Comparison of ENCODE assay signal across 5 cellular contexts in genomic region chr7:149948444-149948843, GRCh38.
A peak's percentile ranks its signal among the peaks of the same experiment; 100 is the strongest.
DNase-seq lines count a peak whose midpoint lies in the region; ATAC-seq, FAIRE-seq and TF ChIP-seq lines count a peak whose summit lies in the region.
"Not testable (repeated sequence)": the region's sequence is repeated elsewhere in the genome, so short reads cannot be mapped to it uniquely, and the experiment has no call there.

No MANE protein-coding gene starts in this region.

- H3K27me3 ChIP-seq in BLaER1; bronchial epithelial cell (ENCODE audit: control insufficient read depth, insufficient read depth, low read length); right cardiac atrium (ENCODE audit: control insufficient read depth, insufficient read depth); thoracic aorta (replicated peaks; ENCODE audit: insufficient read depth): not testable (repeated sequence)

- intact Hi-C loops in right cardiac atrium (cut with DNase I) = not testable (repeated sequence)

- DNase-seq in GM12891 (ENCODE audit: insufficient read length, low spot score); bronchial epithelial cell (ENCODE audit: low read depth); right cardiac atrium; thoracic aorta (ENCODE audit: low spot score): not testable (repeated sequence)

- H3K9ac ChIP-seq in BLaER1 = not testable (repeated sequence)

- TF ChIP-seq CTCF in bronchial epithelial cell (IDR thresholded peaks at IDR 0.05; ENCODE audit: insufficient read depth, low read length, severe bottlenecking); thoracic aorta (IDR thresholded peaks at IDR 0.05): not testable (repeated sequence)

- H3K36me3 ChIP-seq in BLaER1; bronchial epithelial cell (ENCODE audit: control insufficient read depth, insufficient read depth, low read length); thoracic aorta: not testable (repeated sequence)

- H3K4me2 ChIP-seq in BLaER1 = peak overlapping the region; percentile 70

- peak overlapping the region; percentile 84 for H3K27ac ChIP-seq in BLaER1
- H3K27ac ChIP-seq in right cardiac atrium (ENCODE audit: low read length); thoracic aorta: not testable (repeated sequence)

- TF ChIP-seq POLR2A in GM12891 (IDR thresholded peaks at IDR 0.05; ENCODE audit: low read depth, low read length) = not testable (repeated sequence)

- FAIRE-seq in GM12891 (lab: Jason Lieb, UNC) = peak; percentile 26
- FAIRE-seq in bronchial epithelial cell (lab: Jason Lieb, UNC) = peak; percentile 50

- not testable (repeated sequence) for H3K4me3 ChIP-seq in BLaER1; bronchial epithelial cell (ENCODE audit: low read depth, low read length); right cardiac atrium (ENCODE audit: low read length); thoracic aorta

- WGBS in right cardiac atrium = 76% methylated on average over 10 of the region's 13 CpGs

- ATAC-seq in right cardiac atrium (peak; percentile 25 to 38), thoracic aorta (ENCODE audit: insufficient number of reproducible peaks, low FRiP score, low read depth) (peak; percentile 16)

- H3K9me3 ChIP-seq in BLaER1; right cardiac atrium (ENCODE audit: control insufficient read depth, low read length); thoracic aorta: not testable (repeated sequence)

- H3K4me1 ChIP-seq in BLaER1 = peaks cover 38% of the 10 kb centered on the region
- H3K4me1 ChIP-seq in right cardiac atrium (ENCODE audit: control insufficient read depth, insufficient read depth, low read length); thoracic aorta (ENCODE audit: control insufficient read depth in 1 of 2, low read depth in 2 of 2): not testable (repeated sequence)

- H4K20me1 ChIP-seq in BLaER1 = not testable (repeated sequence)
